ENCODE assay signal across 1 cellular context in genomic region chr15:38190501-38190900, GRCh38.
TF ChIP-seq lines count a peak whose summit lies in the region.

No MANE protein-coding gene starts in this region.

TF ChIP-seq in GM12878, 131 proteins besides CTCF, POLR2A, EP300 and RAD21 (continued from another document):
- no peak for TF ChIP-seq PRDM15 (CRISPR knock-in tag; IDR thresholded peaks at IDR 0.05)
- TF ChIP-seq CEBPB (IDR thresholded peaks at IDR 0.05; ENCODE audit: borderline replicate concordance in 1 of 2, low read depth in 2 of 2, low read length in 2 of 2) = no peak
- no peak for TF ChIP-seq RFX5 (IDR thresholded peaks at IDR 0.05; ENCODE audit: low read depth, low read length)
- no peak for TF ChIP-seq SREBF1 (IDR thresholded peaks at IDR 0.05; ENCODE audit: low read length)
